ENCODE assay signal across 14 cellular contexts in genomic region chr14:26180221-26180620, GRCh38.
DNase-seq lines count a peak whose midpoint lies in the region; FAIRE-seq and TF ChIP-seq lines count a peak whose summit lies in the region.
"Had no signal": no experiment of that assay in that cellular context is flagged by ENCODE, and none has a peak within 500 bp of the region (broad histone marks: within the 10 kb centered on the region; RNA-seq: fewer than 3 reads in every experiment).

No MANE protein-coding gene starts in this region.

- no peaks in the 10 kb centered on the region for H3K9me3 ChIP-seq in neuronal stem cell (replicated peaks in 1 of 2; ENCODE audit: control insufficient read depth in 2 of 2, insufficient read depth in 1 of 2, low read depth in 1 of 2, low read length in 2 of 2)
- H3K9me3 ChIP-seq: BLaER1 had no signal

- H3K27me3 Mint-ChIP-seq in glutamatergic neuron (ENCODE audit: unreplicated experiment): no peaks in the 10 kb centered on the region

- no peaks in the 10 kb centered on the region for H3K79me1 ChIP-seq in neuronal stem cell (ENCODE audit: low read depth, low read length)

- no peak overlapping the region for H2BK120ac ChIP-seq in neuronal stem cell (ENCODE audit: low read depth, low read length)

- WGBS in neuronal stem cell (ENCODE audit: extremely low coverage in 2 of 2, insufficient read length in 2 of 2, insufficient replicate concordance in 1 of 2), 2 donors: no CpG with 5 or more reads among the region's 2 CpGs

- H3K9me3 Mint-ChIP-seq in glutamatergic neuron (ENCODE audit: unreplicated experiment): no peaks in the 10 kb centered on the region

- no peak overlapping the region for H3K18ac ChIP-seq in neuronal stem cell (ENCODE audit: low read length)

- H3K27ac Mint-ChIP-seq in glutamatergic neuron (ENCODE audit: unreplicated experiment): no peak overlapping the region

- H3K36me3 ChIP-seq in neuronal stem cell (replicated peaks in 1 of 2; ENCODE audit: control insufficient read depth in 2 of 2, insufficient read depth in 2 of 2, low read length in 2 of 2): no peaks in the 10 kb centered on the region
- H3K36me3 ChIP-seq: BLaER1 had no signal

- H3K4me3 Mint-ChIP-seq in glutamatergic neuron (ENCODE audit: unreplicated experiment): no peak overlapping the region

- no peak overlapping the region for H2BK12ac ChIP-seq in neuronal stem cell (ENCODE audit: low read length)

- H3K27me3 ChIP-seq in neuronal stem cell (ENCODE audit: control insufficient read depth in 3 of 3, insufficient read depth in 3 of 3, low read depth in 1 of 3, low read length in 3 of 3): no peaks in the 10 kb centered on the region

- H4K91ac ChIP-seq in neuronal stem cell (ENCODE audit: low read depth, low read length, poor library complexity): no peak overlapping the region

- H3K4me3 ChIP-seq in neuronal stem cell (ENCODE audit: low read length in 2 of 2): no peak overlapping the region
- H3K4me3 ChIP-seq: BLaER1, GM23248 had no signal

- H3K14ac ChIP-seq in neuronal stem cell (ENCODE audit: low read length): no peak overlapping the region

- no peaks in the 10 kb centered on the region for H3K36me3 Mint-ChIP-seq in glutamatergic neuron (ENCODE audit: unreplicated experiment)

- no peak overlapping the region for H3K9ac ChIP-seq in neuronal stem cell (ENCODE audit: low read depth, low read length, poor library complexity)
- H3K9ac ChIP-seq: BLaER1, GM23248 had no signal

- FAIRE-seq in GM12891 (lab: Jason Lieb, UNC): no peak
- FAIRE-seq: GM19239, RCC 7860 had no signal

- peaks cover 7% of the 10 kb centered on the region for H3K4me1 Mint-ChIP-seq in glutamatergic neuron (ENCODE audit: low read depth, unreplicated experiment)

- no peak overlapping the region for H3K27ac ChIP-seq in neuronal stem cell (replicated peaks; ENCODE audit: low read length)
- H3K27ac ChIP-seq: BLaER1, GM23248 had no signal

- H3K23ac ChIP-seq in neuronal stem cell (ENCODE audit: low read depth, low read length, poor library complexity): no peak overlapping the region

- no peak overlapping the region for H2BK15ac ChIP-seq in neuronal stem cell (ENCODE audit: low read length)

- TF ChIP-seq POLR2A in GM12891 (IDR thresholded peaks at IDR 0.05; ENCODE audit: low read depth, low read length): no peak

- H2AK5ac ChIP-seq in neuronal stem cell (ENCODE audit: low read depth, low read length): no peak overlapping the region

- no peak overlapping the region for H2BK5ac ChIP-seq in neuronal stem cell (ENCODE audit: low read length)

- H3K4me2 ChIP-seq in neuronal stem cell (ENCODE audit: insufficient read depth, low read length, poor library complexity, severe bottlenecking): no peak overlapping the region
- H3K4me2 ChIP-seq: BLaER1 had no signal

- no peak for TF ChIP-seq CTCF in glutamatergic neuron (IDR thresholded peaks at IDR 0.05; ENCODE audit: partially characterized antibody, unreplicated experiment)

- peaks cover 0 to 2% of the 10 kb centered on the region in 2 donors for H3K4me1 ChIP-seq in neuronal stem cell (ENCODE audit: control insufficient read depth in 2 of 2, insufficient read depth in 1 of 2, low read depth in 1 of 2, low read length in 2 of 2)
- H3K4me1 ChIP-seq: BLaER1 had no signal

- no peak overlapping the region for H4K8ac ChIP-seq in neuronal stem cell (ENCODE audit: low read depth, low read length)

- DNase-seq in DMS153 (lab: John Stamatoyannopoulos, UW) (peak; percentile 65), NCI-H1092 treated with DMSO at 0.1 percent for 48 hours (lab: John Stamatoyannopoulos, UW) (peak; percentile 54), NCI-H446 treated with DMSO at 0.1 percent for 48 hours (lab: John Stamatoyannopoulos, UW) (peak; percentile 50), neuronal stem cell (ENCODE audit: low spot score) (no peak), glutamatergic neuron (no peak), GM12891 (ENCODE audit: insufficient read length, low spot score) (no peak)
- no peak for DNase-seq in stimulated activated CD4-positive, alpha-beta T cell treated with anti-CD3 and anti-CD28 coated beads, Interleukin-15, amount 100 ng/mL, for 24 hours
- DNase-seq: GM23248, IMR-90, NCI-H1694, NCI-H526 treated with DMSO at 0.1 percent for 48 hours had no signal

- H3K4ac ChIP-seq in neuronal stem cell (ENCODE audit: low read length): no peak overlapping the region

- H2AFZ ChIP-seq in neuronal stem cell (ENCODE audit: low read length): peak overlapping the region; percentile 42
- H2AFZ ChIP-seq: GM23248 had no signal

TF ChIP-seq in GM12891, 5 proteins besides CTCF, POLR2A, EP300 and RAD21:
- no peak for TF ChIP-seq PAX5 (IDR thresholded peaks at IDR 0.05; ENCODE audit: insufficient read depth, low read length, severe bottlenecking)
- TF ChIP-seq SPI1 (IDR thresholded peaks at IDR 0.05; ENCODE audit: low read depth, low read length): no peak
- TF ChIP-seq TAF1 (IDR thresholded peaks at IDR 0.05; ENCODE audit: low read depth, low read length): no peak
- no peak for TF ChIP-seq POU2F2 (IDR thresholded peaks at IDR 0.05; ENCODE audit: low read depth, low read length)

Comparison
In these comparisons a context has a peak if more than half of its experiments do, and no peak if none do; other contexts are left out.
1. DNase-seq: peak in DMS153 (single experiment), NCI-H1092 treated with DMSO at 0.1 percent for 48 hours (single experiment) and NCI-H446 treated with DMSO at 0.1 percent for 48 hours (single experiment); none in neuronal stem cell (single experiment), glutamatergic neuron (single experiment), stimulated activated CD4-positive, alpha-beta T cell treated with anti-CD3 and anti-CD28 coated beads, Interleukin-15, amount 100 ng/mL, for 24 hours (single experiment) and GM12891 (single experiment).